25 cellular contexts compared by ENCODE assay signal in genomic region chr6:118215269-118215668, GRCh38.
"Had no signal": no experiment of that assay in that cellular context is flagged by ENCODE, and none has a peak within 500 bp of the region (broad histone marks: within the 10 kb centered on the region; RNA-seq: fewer than 3 reads in every experiment).

No MANE protein-coding gene starts in this region.

- H3K36me3 ChIP-seq: colonic mucosa, esophagus squamous epithelium, gastrocnemius medialis, heart right ventricle, left lung, lower lobe of right lung had no signal

- FAIRE-seq: endometrium, islet of Langerhans, keratinocyte had no signal

- H3K4me1 ChIP-seq: colonic mucosa, esophagus squamous epithelium, gastrocnemius medialis, left lung, lower lobe of right lung had no signal

- DNase-seq: colonic mucosa; cortex of kidney; effector CD8-positive, alpha-beta T cell; effector memory CD8-positive, alpha-beta T cell; endodermal cell; erythroblast; esophagus squamous epithelium; foreskin fibroblast; foreskin melanocyte; gastrocnemius medialis; glutamatergic neuron; head of caudate nucleus; heart right ventricle; hippocampal formation; left cardiac atrium; left lung; left ventricle myocardium superior; lower lobe of right lung; mucosa of descending colon; naive B cell had no signal

- H3K4me3 ChIP-seq: colonic mucosa, esophagus squamous epithelium, gastrocnemius medialis, heart right ventricle, left lung, lower lobe of right lung, mucosa of descending colon had no signal

- H3K27ac ChIP-seq: colonic mucosa, epithelial cell of prostate, esophagus squamous epithelium, gastrocnemius medialis, heart right ventricle, left lung, lower lobe of right lung had no signal

- ATAC-seq: effector memory CD8-positive, alpha-beta T cell; esophagus mucosa; gastrocnemius medialis; heart right ventricle; left cardiac atrium; left lung; left ventricle myocardium superior; lower lobe of right lung; mucosa of descending colon had no signal

- H3K9me3 ChIP-seq: colonic mucosa, esophagus squamous epithelium, gastrocnemius medialis, heart right ventricle, left lung, lower lobe of right lung, mucosa of descending colon had no signal

- H3K27me3 ChIP-seq: colonic mucosa, esophagus squamous epithelium, gastrocnemius medialis, heart right ventricle, left lung had no signal
